Comparison of ENCODE assay signal across 1 cellular context in genomic region chr1:45721207-45721606, GRCh38.
TF ChIP-seq lines count a peak whose summit lies in the region.

No MANE protein-coding gene starts in this region.

TF ChIP-seq in IMR-90, 13 proteins besides CTCF, POLR2A, EP300 and RAD21 (continued from another document):
- TF ChIP-seq, protein P1, sequence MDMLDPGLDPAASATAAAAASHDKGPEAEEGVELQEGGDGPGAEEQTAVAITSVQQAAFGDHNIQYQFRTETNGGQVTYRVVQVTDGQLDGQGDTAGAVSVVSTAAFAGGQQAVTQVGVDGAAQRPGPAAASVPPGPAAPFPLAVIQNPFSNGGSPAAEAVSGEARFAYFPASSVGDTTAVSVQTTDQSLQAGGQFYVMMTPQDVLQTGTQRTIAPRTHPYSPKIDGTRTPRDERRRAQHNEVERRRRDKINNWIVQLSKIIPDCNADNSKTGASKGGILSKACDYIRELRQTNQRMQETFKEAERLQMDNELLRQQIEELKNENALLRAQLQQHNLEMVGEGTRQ (IDR thresholded peaks at IDR 0.05; ENCODE audit: low read depth, low read length) = no peak
- TF ChIP-seq SMC3 (IDR thresholded peaks at IDR 0.05; ENCODE audit: low read depth, low read length) (no peak), MXI1 (IDR thresholded peaks at IDR 0.05; ENCODE audit: borderline replicate concordance, low read depth, low read length) (no peak)
